Comparison of ENCODE assay signal across 1 cellular context in the genomic region with DNA sequence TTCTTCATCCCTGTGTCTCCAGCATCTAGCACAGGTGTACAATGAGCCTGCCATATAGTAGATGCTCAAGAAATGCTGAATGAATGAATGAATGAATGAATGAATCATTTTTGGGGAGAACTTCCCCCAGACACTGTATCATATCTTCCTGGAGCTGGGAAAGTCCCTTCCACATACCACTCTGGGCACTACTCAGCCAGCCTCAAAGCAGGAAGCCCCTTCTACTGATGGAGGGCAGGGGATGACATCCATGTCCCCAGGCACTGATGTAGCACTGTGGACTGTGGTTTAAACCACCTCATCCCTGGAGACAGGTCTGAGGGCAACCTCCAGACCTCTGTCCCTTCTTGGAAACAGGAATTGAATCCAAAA.
TF ChIP-seq lines count a peak whose summit lies in the region.

No MANE protein-coding gene starts in this region.

TF ChIP-seq in K562, 482 proteins besides CTCF, POLR2A, EP300 and RAD21:
- TF ChIP-seq GTF2A2 (tag; IDR thresholded peaks at IDR 0.05) (no peak), HDAC2 (IDR thresholded peaks at IDR 0.05) (peak; percentile 27; the same call in 1 of the 2 replicates), ZNF23 (CRISPR knock-in tag; IDR thresholded peaks at IDR 0.05) (no peak), RCOR1 (IDR thresholded peaks at IDR 0.05; ENCODE audit: borderline replicate concordance in 1 of 2, low read depth in 2 of 2, low read length in 2 of 2) (0 out of 4 replicates have a peak, but pooled peaks of 1 of the 2 experiments have one; percentile 7), KDM1A (IDR thresholded peaks at IDR 0.05) (peak in 1 of 2 experiments; percentile 52; a peak in 2 of 4 replicates), BCOR (IDR thresholded peaks at IDR 0.05) (peak; percentile 80), ZNF324 (CRISPR knock-in tag; IDR thresholded peaks at IDR 0.05) (no peak), ZNF24 (IDR thresholded peaks at IDR 0.05) (peak; percentile 99), RBM22 (IDR thresholded peaks at IDR 0.05; ENCODE audit: low read depth, low read length, poor library complexity, severe bottlenecking) (no peak), SRSF9 (IDR thresholded peaks at IDR 0.05; ENCODE audit: borderline replicate concordance, low read depth, low read length) (no peak)
- TF ChIP-seq, protein P1, sequence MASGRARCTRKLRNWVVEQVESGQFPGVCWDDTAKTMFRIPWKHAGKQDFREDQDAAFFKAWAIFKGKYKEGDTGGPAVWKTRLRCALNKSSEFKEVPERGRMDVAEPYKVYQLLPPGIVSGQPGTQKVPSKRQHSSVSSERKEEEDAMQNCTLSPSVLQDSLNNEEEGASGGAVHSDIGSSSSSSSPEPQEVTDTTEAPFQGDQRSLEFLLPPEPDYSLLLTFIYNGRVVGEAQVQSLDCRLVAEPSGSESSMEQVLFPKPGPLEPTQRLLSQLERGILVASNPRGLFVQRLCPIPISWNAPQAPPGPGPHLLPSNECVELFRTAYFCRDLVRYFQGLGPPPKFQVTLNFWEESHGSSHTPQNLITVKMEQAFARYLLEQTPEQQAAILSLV (tag; IDR thresholded peaks at IDR 0.05): no peak
- TF ChIP-seq, protein P2, sequence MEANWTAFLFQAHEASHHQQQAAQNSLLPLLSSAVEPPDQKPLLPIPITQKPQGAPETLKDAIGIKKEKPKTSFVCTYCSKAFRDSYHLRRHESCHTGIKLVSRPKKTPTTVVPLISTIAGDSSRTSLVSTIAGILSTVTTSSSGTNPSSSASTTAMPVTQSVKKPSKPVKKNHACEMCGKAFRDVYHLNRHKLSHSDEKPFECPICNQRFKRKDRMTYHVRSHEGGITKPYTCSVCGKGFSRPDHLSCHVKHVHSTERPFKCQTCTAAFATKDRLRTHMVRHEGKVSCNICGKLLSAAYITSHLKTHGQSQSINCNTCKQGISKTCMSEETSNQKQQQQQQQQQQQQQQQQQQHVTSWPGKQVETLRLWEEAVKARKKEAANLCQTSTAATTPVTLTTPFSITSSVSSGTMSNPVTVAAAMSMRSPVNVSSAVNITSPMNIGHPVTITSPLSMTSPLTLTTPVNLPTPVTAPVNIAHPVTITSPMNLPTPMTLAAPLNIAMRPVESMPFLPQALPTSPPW (CRISPR knock-in tag; IDR thresholded peaks at IDR 0.05): no peak
